In genomic region chr2:190477563-190478454, GRCh38 we compare ENCODE assay signal across 9 cellular contexts. TPM values are rescaled to one million over a fixed set of nuclear protein-coding genes. Genes with fewer than 3 reads are reported as not detected.
DNase-seq lines count a peak whose midpoint lies in the region; ATAC-seq and TF ChIP-seq lines count a peak whose summit lies in the region.
"Had no signal": no experiment of that assay in that cellular context is flagged by ENCODE, and none has a peak within 500 bp of the region (broad histone marks: within the 10 kb centered on the region; RNA-seq: fewer than 3 reads in every experiment).

No MANE protein-coding gene starts in this region.

- BruUV-seq in PC-3 (replicated peaks; lab: Mats Ljungman, UMichigan) = no TSS peak

- WGBS in transverse colon (ENCODE audit: low coverage in 1 of 2), 2 donors = 32 to 36% methylated on average over 3 to 4 of the region's 4 CpGs

- H2AFZ ChIP-seq in PC-3 (ENCODE audit: low read length) = no peak overlapping the region

- intact Hi-C loops in lower lobe of right lung (cut with DNase I) (no loop called here), transverse colon (cut with DNase I; ENCODE audit: low total_unique reads) (no loop called here), PC-3 (cut with micrococcal nuclease) (no loop called here)

- DNase-seq in NCI-H446 (lab: John Stamatoyannopoulos, UW) = peak; percentile 63 to 78
- peak; percentile 76 for DNase-seq in cerebellum (ENCODE audit: low spot score)
- no peak for DNase-seq in lower lobe of right lung
- DNase-seq in transverse colon = no peak
- DNase-seq in NCI-H526 treated with DMSO at 0.1 percent for 48 hours (lab: John Stamatoyannopoulos, UW) = no peak
- DNase-seq in PC-3 = no peak
- DNase-seq: stimulated activated naive CD4-positive, alpha-beta T cell had no signal

- peak; percentile 59 for TF ChIP-seq EP300 in transverse colon (IDR thresholded peaks at IDR 0.05; ENCODE audit: low read depth)

- no peaks in the 10 kb centered on the region for H3K79me2 ChIP-seq in PC-3 (ENCODE audit: low read length)

- no peak overlapping the region for H3K4me2 ChIP-seq in PC-3 (ENCODE audit: low read length)

- ATAC-seq in lower lobe of right lung (peak; percentile 54 to 60), HG03139 (IDR thresholded peaks at IDR 0.05; ENCODE audit: unreplicated experiment) (no peak), PC-3 (no peak)

- no peaks in the 10 kb centered on the region for H3K27me3 ChIP-seq in lower lobe of right lung (ENCODE audit: low read depth)
- H3K27me3 ChIP-seq in transverse colon = no peaks in the 10 kb centered on the region
- no peaks in the 10 kb centered on the region for H3K27me3 ChIP-seq in PC-3 (ENCODE audit: low read length)
- H3K27me3 ChIP-seq: SJSA1 had no signal

- no peak overlapping the region for H3K9ac ChIP-seq in PC-3 (ENCODE audit: low read length)

- CTCF ChIA-PET in PC-3 (lab: Charles Lee) = no interaction called here

- POLR2A ChIA-PET in PC-3 (lab: Charles Lee; ENCODE audit: unreplicated experiment) = interaction anchor here (0.6 kb wide), 1 partner anchor 96 kb away, joined by 3 read pairs; no protein-coding TSS in a partner anchor

- H3K36me3 ChIP-seq in lower lobe of right lung (no peaks in the 10 kb centered on the region), transverse colon (no peaks in the 10 kb centered on the region), PC-3 (ENCODE audit: low read depth, low read length) (no peaks in the 10 kb centered on the region)
- H3K36me3 ChIP-seq: SJSA1 had no signal

- no peaks in the 10 kb centered on the region for H3F3A ChIP-seq in PC-3 (ENCODE audit: low read length, unreplicated experiment)

- TF ChIP-seq CTCF in lower lobe of right lung (IDR thresholded peaks at IDR 0.05) = no peak
- peak in 1 of 5 experiments; percentile 13 for TF ChIP-seq CTCF in transverse colon (IDR thresholded peaks at IDR 0.05)
- TF ChIP-seq CTCF in PC-3 (conservative IDR thresholded peaks at IDR 0.05; ENCODE audit: low read depth, low read length) = no peak

- H3K27ac ChIP-seq in lower lobe of right lung = peak overlapping the region; percentile 53
- H3K27ac ChIP-seq in transverse colon = peak overlapping the region; percentile 81 to 83 (median 82)
- no peak overlapping the region for H3K27ac ChIP-seq in PC-3 (ENCODE audit: low read length)
- H3K27ac ChIP-seq: SJSA1 had no signal

- no peaks in the 10 kb centered on the region for H3K9me2 ChIP-seq in PC-3 (replicated peaks; ENCODE audit: low read length)

- no peaks in the 10 kb centered on the region for H4K20me1 ChIP-seq in PC-3 (ENCODE audit: low read length)

- H3K9me3 ChIP-seq in lower lobe of right lung (no peaks in the 10 kb centered on the region), transverse colon (no peaks in the 10 kb centered on the region), PC-3 (ENCODE audit: low read length) (no peaks in the 10 kb centered on the region)
- H3K9me3 ChIP-seq: SJSA1 had no signal

- TF ChIP-seq POLR2A in transverse colon (IDR thresholded peaks at IDR 0.05) = no peak

- H3K4me3 ChIP-seq in lower lobe of right lung (no peak overlapping the region), transverse colon (peak overlapping the region in 3 of 4 donors; percentile 0 to 30 (median 0)), PC-3 (ENCODE audit: low read length) (no peak overlapping the region)
- H3K4me3 ChIP-seq: SJSA1 had no signal

- in situ Hi-C loops in transverse colon (cut with MboI; ENCODE audit: low pct_ligation_motif_present in 1 of 4, low pct_unique_long_range_greater_than_20kb in 1 of 4, low sequenced_read_pairs in 3 of 4) = no loop called here

- H3K4me1 ChIP-seq in lower lobe of right lung (peaks cover 14% of the 10 kb centered on the region), transverse colon (peaks cover 7 to 35% (median 14%) of the 10 kb centered on the region in 4 donors), PC-3 (ENCODE audit: insufficient read depth, low read length) (no peaks in the 10 kb centered on the region)
- H3K4me1 ChIP-seq: SJSA1 had no signal

RNA-seq across cellular contexts. Expression of gene NEMP2, which starts 56.7 kb away (rescaled TPM):
- total RNA-seq in cerebellum (5.4 TPM), lower lobe of right lung (9.5 TPM), transverse colon (1 to 10 TPM in 2 of 4 donors, under 1 TPM in 1, not detected in 1; 0.20 to 2.4 (median 1.6) TPM), PC-3 (2014; rRNA removed) (2.5 and 3.8 TPM in 2 replicates)

Comparison
In these comparisons a context has a peak if more than half of its experiments do, and no peak if none do; other contexts are left out.
1. DNase-seq: peak in NCI-H446 (2 of 2) and cerebellum (single experiment); none in lower lobe of right lung (single experiment), transverse colon (single experiment), NCI-H526 treated with DMSO at 0.1 percent for 48 hours (single experiment) and PC-3 (single experiment).
2. ATAC-seq: peak in lower lobe of right lung (2 of 2); none in HG03139 (single experiment) and PC-3 (single experiment).
3. H3K4me3 ChIP-seq: peak in transverse colon (3 of 4); none in lower lobe of right lung (single experiment) and PC-3 (single experiment).